8 cellular contexts compared by ENCODE assay signal in the genomic region with DNA sequence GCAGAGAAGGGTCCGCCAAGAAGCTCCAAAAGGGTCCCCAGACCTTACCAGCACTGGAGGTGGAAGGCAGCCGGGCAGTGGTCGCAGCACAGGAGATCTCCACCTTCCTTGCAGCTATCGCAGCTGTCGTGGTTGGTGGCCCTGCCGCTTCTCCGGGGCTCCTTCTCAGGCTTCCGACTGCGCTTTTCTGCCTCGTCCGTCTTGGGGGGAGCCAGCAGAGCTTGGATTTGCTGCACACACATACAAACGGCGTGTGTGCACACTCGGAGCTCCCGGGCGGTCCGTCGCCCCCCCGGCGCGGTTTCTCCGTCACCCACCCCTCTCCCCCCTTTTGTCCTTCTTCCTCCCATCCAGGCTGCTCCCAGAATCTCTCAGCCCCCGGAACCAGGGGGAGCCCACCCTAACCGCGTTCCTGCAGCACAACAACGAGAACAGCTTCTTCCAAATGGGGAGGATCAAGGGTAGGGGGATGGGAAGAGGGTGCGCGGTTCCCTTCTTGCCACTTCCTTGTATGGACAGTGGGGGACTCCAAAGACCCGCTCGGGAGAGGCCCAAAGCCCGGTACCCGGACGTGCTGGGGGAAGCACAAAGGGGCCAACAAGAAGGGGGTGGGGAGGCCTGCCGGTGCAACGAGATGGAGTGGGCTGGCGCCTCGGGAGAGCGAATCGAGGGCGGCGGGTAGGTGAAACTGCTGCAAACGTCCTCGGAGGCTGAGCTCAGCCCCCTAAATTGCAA. TPM values are rescaled to one million over a fixed set of nuclear protein-coding genes. Genes with fewer than 3 reads are reported as not detected.
DNase-seq lines count a peak whose midpoint lies in the region; ATAC-seq and TF ChIP-seq lines count a peak whose summit lies in the region.

No MANE protein-coding gene starts in this region.

- H3K9me3 Mint-ChIP-seq in activated T-helper 17 cell treated with anti-CD3 and anti-CD28 coated beads, Interleukin-2, amount 50 U/mL, for 72 hours: no peaks in the 10 kb centered on the region
- no peaks in the 10 kb centered on the region for H3K9me3 Mint-ChIP-seq in neural crest cell

- no peak for TF ChIP-seq CTCF in OCI-LY7 (conservative IDR thresholded peaks at IDR 0.05; ENCODE audit: low read length)
- no peak for TF ChIP-seq CTCF in fibroblast of villous mesenchyme (IDR thresholded peaks at IDR 0.05; ENCODE audit: insufficient read depth, low read depth, low read length)
- TF ChIP-seq CTCF in neural crest cell (conservative IDR thresholded peaks at IDR 0.05): no peak
- no peak for TF ChIP-seq CTCF in thoracic aorta (IDR thresholded peaks at IDR 0.05)

- no peak overlapping the region for H2AFZ ChIP-seq in OCI-LY7 (ENCODE audit: low read length)

- peaks cover 23% of the 10 kb centered on the region for H3K4me1 Mint-ChIP-seq in activated T-helper 17 cell treated with anti-CD3 and anti-CD28 coated beads, Interleukin-2, amount 50 U/mL, for 72 hours
- peaks cover 26% of the 10 kb centered on the region for H3K4me1 Mint-ChIP-seq in neural crest cell

- peaks cover 48% of the 10 kb centered on the region for H3K36me3 ChIP-seq in OCI-LY7 (ENCODE audit: insufficient read depth, low read length)
- no peaks in the 10 kb centered on the region for H3K36me3 ChIP-seq in thoracic aorta

- peak overlapping the region; percentile 81 for H3K27ac ChIP-seq in OCI-LY7 (ENCODE audit: low read depth, low read length, poor library complexity, severe bottlenecking)
- H3K27ac ChIP-seq in thoracic aorta: peak overlapping the region; percentile 81

- CTCF ChIA-PET in OCI-LY7 (lab: Charles Lee; ENCODE audit: unreplicated experiment): no interaction called here

- POLR2A ChIA-PET in OCI-LY7 (lab: Charles Lee): interaction anchor here (0.6 to 1.3 kb wide), 5 partner anchors 20 to 150 kb away, joined by 3 to 5 read pairs (median 4); no protein-coding TSS in a partner anchor

- H3K9me3 ChIP-seq in OCI-LY7 (ENCODE audit: low read length): no peaks in the 10 kb centered on the region
- no peaks in the 10 kb centered on the region for H3K9me3 ChIP-seq in thoracic aorta

- H3K4me2 ChIP-seq in OCI-LY7 (ENCODE audit: low read length): peak overlapping the region; percentile 84

- H3K27ac Mint-ChIP-seq in activated T-helper 17 cell treated with anti-CD3 and anti-CD28 coated beads, Interleukin-2, amount 50 U/mL, for 72 hours: peak overlapping the region; percentile 93
- peak overlapping the region; percentile 94 for H3K27ac Mint-ChIP-seq in neural crest cell (ENCODE audit: unreplicated experiment)

- H3K79me2 ChIP-seq in OCI-LY7 (ENCODE audit: insufficient read depth, low read depth, low read length): peaks cover 57% of the 10 kb centered on the region

- peak; percentile 50 for DNase-seq in NCI-H2227 (lab: John Stamatoyannopoulos, UW; ENCODE audit: unreplicated experiment)
- no peak for DNase-seq in NCI-H2227 treated with DMSO at 0.1 percent for 48 hours (lab: John Stamatoyannopoulos, UW)
- DNase-seq in OCI-LY7 (ENCODE audit: low spot score): peak; percentile 63
- DNase-seq in fibroblast of villous mesenchyme (ENCODE audit: low read depth): peak; percentile 54
- DNase-seq in neural crest cell (ENCODE audit: low read depth, low spot score): peak; percentile 46
- no peak for DNase-seq in thoracic aorta (ENCODE audit: low spot score)
- no peak for DNase-seq in NCI-H2081 treated with DMSO at 0.1 percent for 48 hours (lab: John Stamatoyannopoulos, UW)

- H3K9me2 ChIP-seq in OCI-LY7 (ENCODE audit: insufficient read depth, low read length): no peaks in the 10 kb centered on the region

- H3K4me3 Mint-ChIP-seq in activated T-helper 17 cell treated with anti-CD3 and anti-CD28 coated beads, Interleukin-2, amount 50 U/mL, for 72 hours: peak overlapping the region; percentile 97
- H3K4me3 Mint-ChIP-seq in neural crest cell: peak overlapping the region; percentile 96

- H3K4me1 ChIP-seq in OCI-LY7 (ENCODE audit: insufficient read depth, low read length, poor library complexity, severe bottlenecking) (peaks cover 31% of the 10 kb centered on the region), thoracic aorta (ENCODE audit: control insufficient read depth in 1 of 2, low read depth in 2 of 2) (peaks cover 17 to 43% of the 10 kb centered on the region in 2 donors)

- no peaks in the 10 kb centered on the region for H3K27me3 ChIP-seq in thoracic aorta (replicated peaks; ENCODE audit: insufficient read depth)

- no peaks in the 10 kb centered on the region for H3K27me3 Mint-ChIP-seq in activated T-helper 17 cell treated with anti-CD3 and anti-CD28 coated beads, Interleukin-2, amount 50 U/mL, for 72 hours
- H3K27me3 Mint-ChIP-seq in neural crest cell (ENCODE audit: low read depth): no peaks in the 10 kb centered on the region

- ATAC-seq in activated T-helper 17 cell treated with anti-CD3 and anti-CD28 coated beads, Interleukin-2, amount 50 U/mL, for 72 hours (replicated peaks): no peak
- no peak for ATAC-seq in thoracic aorta (ENCODE audit: insufficient number of reproducible peaks, low FRiP score, low read depth)

- H3K4me3 ChIP-seq in OCI-LY7 (ENCODE audit: low read depth, low read length, poor library complexity, severe bottlenecking): peak overlapping the region; percentile 80
- H3K4me3 ChIP-seq in fibroblast of villous mesenchyme (ENCODE audit: low read depth, low read length): peak overlapping the region; percentile 88
- peak overlapping the region; percentile 87 for H3K4me3 ChIP-seq in thoracic aorta

- H4K20me1 ChIP-seq in OCI-LY7 (ENCODE audit: insufficient read depth, low read length): peaks cover 6% of the 10 kb centered on the region

- no TSS peak for BruUV-seq in OCI-LY7 (replicated peaks; lab: Mats Ljungman, UMichigan)

- intact Hi-C loops in OCI-LY7 (cut with micrococcal nuclease; ENCODE audit: unreplicated experiment): loop anchor here (2.0 kb wide), 1 partner anchor 47 kb away; a partner anchor contains a TSS

- H3K36me3 Mint-ChIP-seq in activated T-helper 17 cell treated with anti-CD3 and anti-CD28 coated beads, Interleukin-2, amount 50 U/mL, for 72 hours (ENCODE audit: low read depth): peaks cover 55% of the 10 kb centered on the region
- no peaks in the 10 kb centered on the region for H3K36me3 Mint-ChIP-seq in neural crest cell (ENCODE audit: low read depth)

RNA-seq across cellular contexts. Expression of a gene that starts 1.1 kb away (rescaled TPM):
- 40.6 and 43.2 TPM in 2 replicates for total RNA-seq in OCI-LY7 (2014; rRNA removed; shearing (Covaris generic))
- total RNA-seq in OCI-LY7 (2022): 62.5 and 66.7 TPM in 2 replicates
- 10 to 100 TPM; 56.9 to 60.2 TPM for total RNA-seq in activated T-helper 17 cell treated with anti-CD3 and anti-CD28 coated beads, Interleukin-2, amount 50 U/mL, for 72 hours
- total RNA-seq in fibroblast of villous mesenchyme: 22.5 and 23.2 TPM in 2 replicates
- total RNA-seq in neural crest cell: 60.8 and 64.7 TPM in 2 replicates
- 10 to 100 TPM; 46.4 to 99.4 TPM for total RNA-seq in thoracic aorta

RNA-seq across cellular contexts. Expression of a gene that starts 47.3 kb away (rescaled TPM):
- 27.1 and 28.4 TPM in 2 replicates for total RNA-seq in OCI-LY7 (2014; rRNA removed; shearing (Covaris generic))
- total RNA-seq in OCI-LY7 (2022) (27.2 and 29.2 TPM in 2 replicates), fibroblast of villous mesenchyme (2.6 and 3.5 TPM in 2 replicates), neural crest cell (28.7 and 32.6 TPM in 2 replicates), thoracic aorta (10 to 100 TPM in 1 of 2 donors, 1 to 10 TPM in 1; 3.7 to 12.2 TPM)
- total RNA-seq in activated T-helper 17 cell treated with anti-CD3 and anti-CD28 coated beads, Interleukin-2, amount 50 U/mL, for 72 hours: 10 to 100 TPM; 24.9 to 82.1 TPM

RNA-seq across cellular contexts. Expression of a gene that starts 52.7 kb away (rescaled TPM):
- 43.5 and 46.5 TPM in 2 replicates for total RNA-seq in OCI-LY7 (2014; rRNA removed; shearing (Covaris generic))
- total RNA-seq in OCI-LY7 (2022) (110 and 122 TPM in 2 replicates), fibroblast of villous mesenchyme (39.6 and 43.6 TPM in 2 replicates), neural crest cell (132 and 133 TPM in 2 replicates), thoracic aorta (10 to 100 TPM; 71.3 to 92.1 TPM)
- total RNA-seq in activated T-helper 17 cell treated with anti-CD3 and anti-CD28 coated beads, Interleukin-2, amount 50 U/mL, for 72 hours: 100 to 1,000 TPM in 1 of 2 donors, 10 to 100 TPM in 1; 85.8 to 113 TPM

RNA-seq across cellular contexts. Expression of a gene that starts 55.6 kb away (rescaled TPM):
- not detected in 2 replicates for total RNA-seq in OCI-LY7 (2014; rRNA removed; shearing (Covaris generic))
- total RNA-seq in OCI-LY7 (2022) (0.53 TPM in 1 of 2 replicates, not detected in the other), fibroblast of villous mesenchyme (not detected in 2 replicates), neural crest cell (0.30 and 0.72 TPM in 2 replicates), thoracic aorta (not detected)
- not detected for total RNA-seq in activated T-helper 17 cell treated with anti-CD3 and anti-CD28 coated beads, Interleukin-2, amount 50 U/mL, for 72 hours

Comparison
In these comparisons a context has a peak if more than half of its experiments do, and no peak if none do; other contexts are left out.
1. DNase-seq: peak in NCI-H2227 (single experiment), OCI-LY7 (single experiment), fibroblast of villous mesenchyme (single experiment) and neural crest cell (single experiment); none in NCI-H2227 treated with DMSO at 0.1 percent for 48 hours (single experiment), thoracic aorta (single experiment) and NCI-H2081 treated with DMSO at 0.1 percent for 48 hours (single experiment).
2. Peak in every context shown above with its lines, with median percentiles within 50 percentile points of each other: H3K4me3 ChIP-seq.